Comparison of ENCODE assay signal across 22 cellular contexts in genomic region chr2:176164184-176164802, GRCh38. TPM values are rescaled to one million over a fixed set of nuclear protein-coding genes. Genes with fewer than 3 reads are reported as not detected.
DNase-seq lines count a peak whose midpoint lies in the region; ATAC-seq and TF ChIP-seq lines count a peak whose summit lies in the region.
"Had no signal": no experiment of that assay in that cellular context is flagged by ENCODE, and none has a peak within 500 bp of the region (broad histone marks: within the 10 kb centered on the region; RNA-seq: fewer than 3 reads in every experiment).

No MANE protein-coding gene starts in this region.

- peaks cover 10% of the 10 kb centered on the region for H3K4me1 Mint-ChIP-seq in activated T-cell treated with anti-CD3 and anti-CD28 coated beads, Interleukin-2, amount 50 U/mL, for 72 hours (ENCODE audit: low read depth)
- peaks cover 5% of the 10 kb centered on the region for H3K4me1 Mint-ChIP-seq in activated T-cell treated with anti-CD3 and anti-CD28 coated beads, Interleukin-2, amount 50 U/mL, for 4 hours (ENCODE audit: low read depth)
- peaks cover 25% of the 10 kb centered on the region for H3K4me1 Mint-ChIP-seq in WTC11
- H3K4me1 Mint-ChIP-seq in stimulated activated naive B cell treated with anti-CD40 and anti-IgM and Interleukin-4, amounts not matched to agents 10 μg/mL and 1 μg/mL and 100 μg/mL, for 72 hours = peaks cover 0 to 4% of the 10 kb centered on the region in 2 donors
- H3K4me1 Mint-ChIP-seq: activated B cell treated with CpG ODN at 0.5 μM for 24 hours had no signal

- ATAC-seq in activated T-cell treated with anti-CD3 and anti-CD28 coated beads, Interleukin-2, amount 50 U/mL, for 72 hours (replicated peaks in 1 of 2) = no peak
- ATAC-seq in activated T-cell treated with anti-CD3 and anti-CD28 coated beads, Interleukin-2, amount 50 U/mL, for 4 hours = no peak
- no peak for ATAC-seq in WTC11
- no peak for ATAC-seq in stimulated activated naive B cell treated with anti-CD40 and anti-IgM and Interleukin-4, amounts not matched to agents 10 μg/mL and 1 μg/mL and 100 μg/mL, for 72 hours (replicated peaks)
- ATAC-seq in HG02588 (IDR thresholded peaks at IDR 0.05; ENCODE audit: unreplicated experiment) = no peak
- ATAC-seq: left lobe of liver, sciatic nerve had no signal

- H3K9me3 Mint-ChIP-seq in activated T-cell treated with anti-CD3 and anti-CD28 coated beads, Interleukin-2, amount 50 U/mL, for 72 hours = no peaks in the 10 kb centered on the region
- H3K9me3 Mint-ChIP-seq in activated T-cell treated with anti-CD3 and anti-CD28 coated beads, Interleukin-2, amount 50 U/mL, for 4 hours = peaks cover 7% of the 10 kb centered on the region
- H3K9me3 Mint-ChIP-seq in WTC11 = no peaks in the 10 kb centered on the region
- peaks cover 6 to 7% of the 10 kb centered on the region in 2 donors for H3K9me3 Mint-ChIP-seq in stimulated activated naive B cell treated with anti-CD40 and anti-IgM and Interleukin-4, amounts not matched to agents 10 μg/mL and 1 μg/mL and 100 μg/mL, for 72 hours

- POLR2A ChIA-PET in WTC11 (lab: Charles Lee) = interaction anchor here (0.6 kb wide), 1 partner anchor 11 kb away, joined by 3 read pairs; no protein-coding TSS in a partner anchor

- CTCF ChIA-PET in WTC11 (lab: Charles Lee) = interaction anchor here (1.0 to 2.4 kb wide), 2 partner anchors 14 to 23 kb away, joined by 4 to 7 read pairs; no protein-coding TSS in a partner anchor

- H3K4me3 Mint-ChIP-seq in activated T-cell treated with anti-CD3 and anti-CD28 coated beads, Interleukin-2, amount 50 U/mL, for 72 hours = peak overlapping the region; percentile 4 to 43
- H3K4me3 Mint-ChIP-seq in activated T-cell treated with anti-CD3 and anti-CD28 coated beads, Interleukin-2, amount 50 U/mL, for 4 hours = no peak overlapping the region
- peak overlapping the region; percentile 45 for H3K4me3 Mint-ChIP-seq in WTC11
- no peak overlapping the region for H3K4me3 Mint-ChIP-seq in stimulated activated naive B cell treated with anti-CD40 and anti-IgM and Interleukin-4, amounts not matched to agents 10 μg/mL and 1 μg/mL and 100 μg/mL, for 72 hours
- H3K4me3 Mint-ChIP-seq: activated B cell treated with CpG ODN at 0.5 μM for 24 hours had no signal

- H3K36me3 Mint-ChIP-seq in activated T-cell treated with anti-CD3 and anti-CD28 coated beads, Interleukin-2, amount 50 U/mL, for 72 hours (ENCODE audit: insufficient read depth in 2 of 2) = peaks cover 2 to 8% of the 10 kb centered on the region in 2 donors
- no peaks in the 10 kb centered on the region for H3K36me3 Mint-ChIP-seq in activated T-cell treated with anti-CD3 and anti-CD28 coated beads, Interleukin-2, amount 50 U/mL, for 4 hours (ENCODE audit: insufficient read depth)
- no peaks in the 10 kb centered on the region for H3K36me3 Mint-ChIP-seq in WTC11
- peaks cover 0 to 8% of the 10 kb centered on the region in 2 donors for H3K36me3 Mint-ChIP-seq in stimulated activated naive B cell treated with anti-CD40 and anti-IgM and Interleukin-4, amounts not matched to agents 10 μg/mL and 1 μg/mL and 100 μg/mL, for 72 hours

- no peak for DNase-seq in activated T-cell treated with anti-CD3 and anti-CD28 coated beads, Interleukin-2, amount 50 U/mL, for 72 hours
- DNase-seq in activated T-cell treated with anti-CD3 and anti-CD28 coated beads, Interleukin-2, amount 50 U/mL, for 4 hours = no peak
- DNase-seq in WTC11 (ENCODE audit: low spot score) (no peak), left kidney (ENCODE audit: low read depth, low spot score) (peak; percentile 70), SKM-1 (lab: John Stamatoyannopoulos, UW; ENCODE audit: unreplicated experiment) (no peak), putamen (ENCODE audit: low spot score) (no peak)
- DNase-seq in stimulated activated naive B cell treated with anti-CD40 and anti-IgM and Interleukin-4, amounts not matched to agents 10 μg/mL and 1 μg/mL and 100 μg/mL, for 72 hours = no peak
- DNase-seq: activated B cell treated with CpG ODN at 0.5 μM for 24 hours; activated effector memory CD4-positive, alpha-beta T cell treated with anti-CD3 and anti-CD28 coated beads, Interleukin-2, amount 50 U/mL, for 16 hours; effector CD4-positive, alpha-beta T cell; midbrain; NCI-H1092 treated with DMSO at 0.1 percent for 48 hours; NCI-H510A treated with DMSO at 0.1 percent for 48 hours; occipital lobe; stimulated activated CD4-positive, alpha-beta T cell treated with anti-CD3 and anti-CD28 coated beads, Interleukin-15, amount 100 ng/mL, for 24 hours; T-helper 9 cell had no signal

- no peak for TF ChIP-seq CTCF in WTC11 (IDR thresholded peaks at IDR 0.05)

- peaks cover 90% of the 10 kb centered on the region for H3K27me3 Mint-ChIP-seq in activated T-cell treated with anti-CD3 and anti-CD28 coated beads, Interleukin-2, amount 50 U/mL, for 72 hours (ENCODE audit: low read depth)
- peaks cover 92% of the 10 kb centered on the region for H3K27me3 Mint-ChIP-seq in activated T-cell treated with anti-CD3 and anti-CD28 coated beads, Interleukin-2, amount 50 U/mL, for 4 hours (ENCODE audit: low read depth)
- peaks cover 100% of the 10 kb centered on the region for H3K27me3 Mint-ChIP-seq in WTC11 (ENCODE audit: low read depth)
- peaks cover 68 to 89% of the 10 kb centered on the region in 2 donors for H3K27me3 Mint-ChIP-seq in stimulated activated naive B cell treated with anti-CD40 and anti-IgM and Interleukin-4, amounts not matched to agents 10 μg/mL and 1 μg/mL and 100 μg/mL, for 72 hours

- peak overlapping the region; percentile 79 for H3K27ac Mint-ChIP-seq in activated T-cell treated with anti-CD3 and anti-CD28 coated beads, Interleukin-2, amount 50 U/mL, for 72 hours
- no peak overlapping the region for H3K27ac Mint-ChIP-seq in WTC11
- H3K27ac Mint-ChIP-seq in stimulated activated naive B cell treated with anti-CD40 and anti-IgM and Interleukin-4, amounts not matched to agents 10 μg/mL and 1 μg/mL and 100 μg/mL, for 72 hours = peak overlapping the region; percentile 60
- H3K27ac Mint-ChIP-seq: activated B cell treated with CpG ODN at 0.5 μM for 24 hours had no signal

TF ChIP-seq in WTC11, 78 proteins besides CTCF, POLR2A, EP300 and RAD21 (continues in another document):
- no peak for TF ChIP-seq ZNF121 (CRISPR knock-in tag; IDR thresholded peaks at IDR 0.05)
- no peak for TF ChIP-seq NFATC4 (CRISPR knock-in tag; IDR thresholded peaks at IDR 0.05)
- TF ChIP-seq MXD4 (CRISPR knock-in tag; IDR thresholded peaks at IDR 0.05; ENCODE audit: borderline replicate concordance) = no peak
- no peak for TF ChIP-seq MAX (CRISPR knock-in tag; IDR thresholded peaks at IDR 0.05)
- TF ChIP-seq ZNF512 (CRISPR knock-in tag; IDR thresholded peaks at IDR 0.05; ENCODE audit: borderline replicate concordance) = no peak
- TF ChIP-seq GRHL2 (CRISPR knock-in tag; IDR thresholded peaks at IDR 0.05; ENCODE audit: insufficient replicate concordance, severe bottlenecking) = no peak
- TF ChIP-seq ZNF263 (CRISPR knock-in tag; IDR thresholded peaks at IDR 0.05; ENCODE audit: low read depth) = no peak
- TF ChIP-seq JUN (CRISPR knock-in tag; IDR thresholded peaks at IDR 0.05) = no peak
- no peak for TF ChIP-seq PREB (CRISPR knock-in tag; IDR thresholded peaks at IDR 0.05; ENCODE audit: borderline replicate concordance)

RNA-seq across cellular contexts. Expression of gene HOXD3, which starts 7.2 kb away (rescaled TPM):
- not detected for total RNA-seq in activated T-cell treated with anti-CD3 and anti-CD28 coated beads, Interleukin-2, amount 50 U/mL, for 72 hours
- total RNA-seq in activated T-cell treated with anti-CD3 and anti-CD28 coated beads, Interleukin-2, amount 50 U/mL, for 4 hours = not detected
- total RNA-seq in WTC11 (2021) = not detected in 3 replicates
- total RNA-seq: activated B cell treated with CpG ODN at 0.5 μM for 24 hours, cerebellum, frontal cortex, left lobe of liver, occipital lobe had no signal

RNA-seq across cellular contexts. Expression of gene HOXD4, which starts 12.9 kb away (rescaled TPM):
- total RNA-seq in activated T-cell treated with anti-CD3 and anti-CD28 coated beads, Interleukin-2, amount 50 U/mL, for 72 hours = not detected
- total RNA-seq in activated T-cell treated with anti-CD3 and anti-CD28 coated beads, Interleukin-2, amount 50 U/mL, for 4 hours = not detected
- not detected in 3 replicates for total RNA-seq in WTC11 (2021)
- total RNA-seq: activated B cell treated with CpG ODN at 0.5 μM for 24 hours, cerebellum, frontal cortex, left lobe of liver, occipital lobe had no signal

RNA-seq across cellular contexts. Expression of gene HOXD1, which starts 24.2 kb away (rescaled TPM):
- total RNA-seq in activated T-cell treated with anti-CD3 and anti-CD28 coated beads, Interleukin-2, amount 50 U/mL, for 72 hours = not detected
- total RNA-seq in activated T-cell treated with anti-CD3 and anti-CD28 coated beads, Interleukin-2, amount 50 U/mL, for 4 hours = not detected
- total RNA-seq in WTC11 (2021) = 0.14 to 0.22 TPM in 2 of 3 replicates, not detected in the other
- total RNA-seq: activated B cell treated with CpG ODN at 0.5 μM for 24 hours, cerebellum, frontal cortex, left lobe of liver, occipital lobe had no signal

RNA-seq across cellular contexts. Expression of gene HOXD8, which starts 34.8 kb away (rescaled TPM):
- total RNA-seq in activated T-cell treated with anti-CD3 and anti-CD28 coated beads, Interleukin-2, amount 50 U/mL, for 72 hours = not detected
- total RNA-seq in activated T-cell treated with anti-CD3 and anti-CD28 coated beads, Interleukin-2, amount 50 U/mL, for 4 hours = under 1 TPM in 1 of 3 donors, not detected in 2; 0.11 TPM
- not detected in 3 replicates for total RNA-seq in WTC11 (2021)
- total RNA-seq: activated B cell treated with CpG ODN at 0.5 μM for 24 hours, cerebellum, frontal cortex, left lobe of liver, occipital lobe had no signal

RNA-seq across cellular contexts. Expression of gene HOXD9, which starts 41.8 kb away (rescaled TPM):
- total RNA-seq in activated T-cell treated with anti-CD3 and anti-CD28 coated beads, Interleukin-2, amount 50 U/mL, for 72 hours = not detected
- not detected for total RNA-seq in activated T-cell treated with anti-CD3 and anti-CD28 coated beads, Interleukin-2, amount 50 U/mL, for 4 hours
- not detected in 3 replicates for total RNA-seq in WTC11 (2021)
- total RNA-seq: activated B cell treated with CpG ODN at 0.5 μM for 24 hours, ascending aorta, cerebellum, frontal cortex, left lobe of liver, occipital lobe had no signal

Comparison
In these comparisons a context has a peak if more than half of its experiments do, and no peak if none do; other contexts are left out.
1. H3K4me3 Mint-ChIP-seq: peak in activated T-cell treated with anti-CD3 and anti-CD28 coated beads, Interleukin-2, amount 50 U/mL, for 72 hours (2 of 2) and WTC11 (single experiment); none in activated T-cell treated with anti-CD3 and anti-CD28 coated beads, Interleukin-2, amount 50 U/mL, for 4 hours (single experiment) and stimulated activated naive B cell treated with anti-CD40 and anti-IgM and Interleukin-4, amounts not matched to agents 10 μg/mL and 1 μg/mL and 100 μg/mL, for 72 hours (0 of 2).